In the genomic region with DNA sequence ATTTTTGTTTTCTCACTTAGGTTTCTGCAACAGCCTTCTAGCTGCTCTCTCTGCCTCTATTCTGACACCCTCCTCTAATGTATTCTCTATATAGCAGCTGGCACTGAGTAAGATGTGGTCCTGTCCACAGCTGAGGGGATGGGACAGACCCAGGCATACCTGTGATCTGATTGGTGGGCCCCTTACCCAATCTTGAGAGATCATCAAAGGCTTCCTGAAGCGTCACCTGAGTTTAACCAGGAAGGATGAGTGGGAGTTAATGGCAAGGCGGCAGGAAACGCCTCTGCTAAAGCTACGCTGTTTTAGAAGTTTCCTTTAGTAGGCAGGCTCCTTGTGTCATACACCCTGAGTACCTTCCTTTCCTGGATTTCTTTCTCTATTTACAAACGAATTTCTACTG, we compare ENCODE assay signal across 10 cellular contexts. TPM values are rescaled to one million over a fixed set of nuclear protein-coding genes. Genes with fewer than 3 reads are reported as not detected.
DNase-seq lines count a peak whose midpoint lies in the region; ATAC-seq and FAIRE-seq lines count a peak whose summit lies in the region.
"Had no signal": no experiment of that assay in that cellular context is flagged by ENCODE, and none has a peak within 500 bp of the region (broad histone marks: within the 10 kb centered on the region; RNA-seq: fewer than 3 reads in every experiment).

No MANE protein-coding gene starts in this region.

- no peaks in the 10 kb centered on the region for H3K27me3 ChIP-seq in CD4-positive, CD25-positive, alpha-beta regulatory T cell (ENCODE audit: control insufficient read depth, insufficient read depth, low read length)

- peak; percentile 88 for ATAC-seq in CD4-positive, CD25-positive, alpha-beta regulatory T cell (ENCODE audit: low read depth in 2 of 2)
- ATAC-seq in HG02852 (IDR thresholded peaks at IDR 0.05; ENCODE audit: unreplicated experiment) (peak; percentile 41), HG03439 (IDR thresholded peaks at IDR 0.05; ENCODE audit: unreplicated experiment) (no peak)

- no peaks in the 10 kb centered on the region for H3K9me3 ChIP-seq in CD4-positive, CD25-positive, alpha-beta regulatory T cell (ENCODE audit: control insufficient read depth in 2 of 2, low read length in 2 of 2)
- H3K9me3 ChIP-seq: left ventricle myocardium inferior had no signal

- no peaks in the 10 kb centered on the region for H3K36me3 Mint-ChIP-seq in CD4-positive, CD25-positive, alpha-beta regulatory T cell

- H3K4me1 ChIP-seq in CD4-positive, CD25-positive, alpha-beta regulatory T cell (ENCODE audit: control insufficient read depth, insufficient read depth, low read length, poor library complexity, severe bottlenecking), result peaks cover 49% of the 10 kb centered on the region

- DNase-seq in CD4-positive, CD25-positive, alpha-beta regulatory T cell, result peak; percentile 62 to 83 (median 70)
- peak; percentile 69 for DNase-seq in activated CD8-positive, alpha-beta memory T cell treated with anti-CD3 and anti-CD28 coated beads, Interleukin-2, amount 50 U/mL, for 1 hour (ENCODE audit: extremely low read depth)
- peak; percentile 73 for DNase-seq in islet precursor cell
- DNase-seq in NCI-H69 (lab: John Stamatoyannopoulos, UW), result no peak
- no peak for DNase-seq in pons (ENCODE audit: low spot score)
- DNase-seq in HTR-8/SVneo (ENCODE audit: insufficient read length, low spot score), result no peak
- DNase-seq: cortex of kidney, left ventricle myocardium inferior had no signal

- no peak for FAIRE-seq in HTR-8/SVneo (lab: Jason Lieb, UNC)

- H3K36me3 ChIP-seq in CD4-positive, CD25-positive, alpha-beta regulatory T cell (ENCODE audit: control insufficient read depth, insufficient read depth, low read length), result no peaks in the 10 kb centered on the region
- H3K36me3 ChIP-seq: left ventricle myocardium inferior had no signal

- peak overlapping the region; percentile 58 for H3K27ac ChIP-seq in CD4-positive, CD25-positive, alpha-beta regulatory T cell (ENCODE audit: insufficient read depth, low read length, poor library complexity, severe bottlenecking)
- H3K27ac ChIP-seq: left ventricle myocardium inferior had no signal

- peak overlapping the region; percentile 61 for H3K4me3 ChIP-seq in CD4-positive, CD25-positive, alpha-beta regulatory T cell (ENCODE audit: low read depth, low read length)
- H3K4me3 ChIP-seq: left ventricle myocardium inferior had no signal

- peaks cover 12 to 75% (median 47%) of the 10 kb centered on the region in 4 donors for H3K4me1 Mint-ChIP-seq in CD4-positive, CD25-positive, alpha-beta regulatory T cell

- peak overlapping the region; percentile 2 to 82 (median 66) for H3K4me3 Mint-ChIP-seq in CD4-positive, CD25-positive, alpha-beta regulatory T cell

- H3K9me3 Mint-ChIP-seq in CD4-positive, CD25-positive, alpha-beta regulatory T cell, result no peaks in the 10 kb centered on the region

- no peaks in the 10 kb centered on the region for H3K27me3 Mint-ChIP-seq in CD4-positive, CD25-positive, alpha-beta regulatory T cell

- peak overlapping the region; percentile 86 to 95 (median 88) for H3K27ac Mint-ChIP-seq in CD4-positive, CD25-positive, alpha-beta regulatory T cell

RNA-seq across cellular contexts. Expression of a gene that starts 5.7 kb away (rescaled TPM):
- total RNA-seq in CD4-positive, CD25-positive, alpha-beta regulatory T cell, result 26.3 TPM
- polyA plus RNA-seq in CD4-positive, CD25-positive, alpha-beta regulatory T cell, result under 1 TPM; 0.22 to 0.30 (median 0.26) TPM

RNA-seq across cellular contexts. Expression of a gene that starts 52.3 kb away (rescaled TPM):
- total RNA-seq in CD4-positive, CD25-positive, alpha-beta regulatory T cell, result 43.5 TPM
- 100 to 1,000 TPM; 182 to 226 (median 205) TPM for polyA plus RNA-seq in CD4-positive, CD25-positive, alpha-beta regulatory T cell

Comparison
In these comparisons a context has a peak if more than half of its experiments do, and no peak if none do; other contexts are left out.
1. DNase-seq: peak in CD4-positive, CD25-positive, alpha-beta regulatory T cell (3 of 3), activated CD8-positive, alpha-beta memory T cell treated with anti-CD3 and anti-CD28 coated beads, Interleukin-2, amount 50 U/mL, for 1 hour (single experiment) and islet precursor cell (single experiment); none in NCI-H69 (single experiment), pons (single experiment) and HTR-8/SVneo (single experiment).